In the genomic region with DNA sequence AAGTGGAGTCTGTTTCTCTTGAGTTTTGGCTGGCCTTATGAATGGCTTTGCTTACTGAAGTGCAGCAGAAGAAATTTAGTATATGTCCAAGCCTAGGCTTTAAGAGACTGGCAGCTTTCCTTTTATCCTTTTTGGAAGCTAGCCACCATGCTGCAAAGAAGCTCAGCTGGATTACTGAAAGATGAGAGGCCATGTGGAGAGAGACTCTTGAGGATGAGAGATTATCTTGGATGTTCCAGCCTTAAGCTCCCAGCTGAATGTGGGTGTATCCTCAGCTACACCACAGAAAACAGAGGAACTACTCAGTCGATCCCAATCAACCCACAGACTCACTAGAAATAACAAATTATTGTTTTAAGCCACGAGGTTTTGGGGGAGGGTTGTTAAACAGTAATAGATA, we compare ENCODE assay signal across 27 cellular contexts. TPM values are rescaled to one million over a fixed set of nuclear protein-coding genes. Genes with fewer than 3 reads are reported as not detected.
DNase-seq lines count a peak whose midpoint lies in the region; TF ChIP-seq lines count a peak whose summit lies in the region.
"Had no signal": no experiment of that assay in that cellular context is flagged by ENCODE, and none has a peak within 500 bp of the region (broad histone marks: within the 10 kb centered on the region; RNA-seq: fewer than 3 reads in every experiment).

No MANE protein-coding gene starts in this region.

- H3K36me3 Mint-ChIP-seq in nephron (ENCODE audit: low read depth) = peaks cover 67% of the 10 kb centered on the region

- H3K4me3 Mint-ChIP-seq in nephron = no peak overlapping the region
- H3K4me3 Mint-ChIP-seq: activated CD8-positive, alpha-beta T cell treated with anti-CD3 and anti-CD28 coated beads for 36 hours; CD8-positive, alpha-beta T cell; central memory CD8-positive, alpha-beta T cell; T-helper 2 cell treated with Interferon-gamma antibody and Interleukin-4, amounts not matched to agents 5 μg/mL and 100 μg/mL, for 36 hours; WTC11 had no signal

- H3K27me3 Mint-ChIP-seq in nephron (ENCODE audit: low read depth) = no peaks in the 10 kb centered on the region
- H3K27me3 Mint-ChIP-seq: activated CD8-positive, alpha-beta T cell treated with anti-CD3 and anti-CD28 coated beads for 36 hours; central memory CD8-positive, alpha-beta T cell had no signal

- intact Hi-C loops in tibial artery (cut with DNase I; ENCODE audit: low total_unique reads) = no loop called here

- no peak overlapping the region for H3K27ac ChIP-seq in fibroblast of lung (ENCODE audit: insufficient read depth, low read length)
- H3K27ac ChIP-seq in tibial artery = no peak overlapping the region
- H3K27ac ChIP-seq: esophagus squamous epithelium, RWPE1, sigmoid colon, tibial nerve had no signal

- H3K9ac ChIP-seq in fibroblast of lung (ENCODE audit: insufficient read depth, low read length) = no peak overlapping the region
- H3K9ac ChIP-seq: SK-N-SH had no signal

- H4K20me1 ChIP-seq in fibroblast of lung (ENCODE audit: control insufficient read depth, extremely low read depth, insufficient read depth, low read length) = no peaks in the 10 kb centered on the region

- no peaks in the 10 kb centered on the region for H3K9me3 ChIP-seq in fibroblast of lung (ENCODE audit: control insufficient read depth, insufficient read depth, low read depth, low read length)
- no peaks in the 10 kb centered on the region for H3K9me3 ChIP-seq in tibial artery
- H3K9me3 ChIP-seq: esophagus squamous epithelium, sigmoid colon, SK-N-SH, tibial nerve had no signal

- H3K4me2 ChIP-seq in fibroblast of lung (ENCODE audit: extremely low read depth, insufficient read depth, low read length) = no peak overlapping the region
- H3K4me2 ChIP-seq: SK-N-SH had no signal

- TF ChIP-seq CTCF in fibroblast of lung (conservative IDR thresholded peaks at IDR 0.05 in 1 of 2, IDR thresholded peaks at IDR 0.05 in 1 of 2; ENCODE audit: low read depth in 1 of 2, low read length in 2 of 2) = no peak
- no peak for TF ChIP-seq CTCF in nephron (IDR thresholded peaks at IDR 0.05; ENCODE audit: unreplicated experiment in 3 of 3)
- TF ChIP-seq CTCF in tibial artery (IDR thresholded peaks at IDR 0.05) = no peak

- peak; percentile 42 for DNase-seq in COLO829 (ENCODE audit: low spot score)
- DNase-seq in NCI-H524 treated with DMSO at 0.1 percent for 48 hours (lab: John Stamatoyannopoulos, UW) = peak; percentile 82
- peak; percentile 29 to 58 for DNase-seq in fibroblast of lung (ENCODE audit: low read depth in 2 of 2)
- no peak for DNase-seq in NCI-H345 (lab: John Stamatoyannopoulos, UW)
- DNase-seq in tibial artery = no peak
- no peak for DNase-seq in NCI-H1048 (lab: John Stamatoyannopoulos, UW)
- no peak for DNase-seq in stimulated activated CD4-positive, alpha-beta T cell treated with anti-CD3 and anti-CD28 coated beads, Interleukin-1b, Interleukin-23, amount 100 ng/mL, for 48 hours
- DNase-seq: activated CD8-positive, alpha-beta T cell treated with anti-CD3 and anti-CD28 coated beads for 36 hours; activated naive CD4-positive, alpha-beta T cell; activated T-cell treated with anti-CD3 and anti-CD28 coated beads, Interleukin-2, amount 50 U/mL, for 1 hour; CD8-positive, alpha-beta T cell; DMS79 treated with DMSO at 0.1 percent for 48 hours; effector memory CD4-positive, alpha-beta T cell; esophagus squamous epithelium; head of caudate nucleus; KBM-7; MV-4-11; NCI-H187; sigmoid colon; SK-N-SH; stimulated activated naive CD8-positive, alpha-beta T cell treated with anti-CD3 and anti-CD28 coated beads, Interleukin-15, Interleukin-2, amounts not matched to agents 100 U/mL and 50 U/mL, for 24 hours had no signal

- no peaks in the 10 kb centered on the region for H3K9me3 Mint-ChIP-seq in nephron
- H3K9me3 Mint-ChIP-seq: activated CD8-positive, alpha-beta T cell treated with anti-CD3 and anti-CD28 coated beads for 36 hours; CD8-positive, alpha-beta T cell; central memory CD8-positive, alpha-beta T cell; T-helper 2 cell treated with Interferon-gamma antibody and Interleukin-4, amounts not matched to agents 5 μg/mL and 100 μg/mL, for 36 hours; WTC11 had no signal

- peak overlapping the region; percentile 13 to 80 (median 80) for H3K27ac Mint-ChIP-seq in nephron
- H3K27ac Mint-ChIP-seq: CD8-positive, alpha-beta T cell; T-helper 2 cell treated with Interferon-gamma antibody and Interleukin-4, amounts not matched to agents 5 μg/mL and 100 μg/mL, for 36 hours; WTC11 had no signal

- H3K27me3 ChIP-seq in fibroblast of lung (ENCODE audit: control insufficient read depth, insufficient read depth, low read length) = no peaks in the 10 kb centered on the region
- no peaks in the 10 kb centered on the region for H3K27me3 ChIP-seq in tibial artery
- H3K27me3 ChIP-seq: esophagus squamous epithelium, sigmoid colon, tibial nerve had no signal

- H3K4me1 ChIP-seq in fibroblast of lung (ENCODE audit: control insufficient read depth, extremely low read depth, insufficient read depth, low read length) = peaks cover 10% of the 10 kb centered on the region
- H3K4me1 ChIP-seq in tibial artery = peaks cover 0 to 7% (median 3%) of the 10 kb centered on the region in 4 donors
- H3K4me1 ChIP-seq: sigmoid colon had no signal

- H3K36me3 ChIP-seq in fibroblast of lung (ENCODE audit: control insufficient read depth, insufficient read depth, low read length) = peaks cover 2% of the 10 kb centered on the region
- peaks cover 40 to 63% (median 58%) of the 10 kb centered on the region in 3 donors for H3K36me3 ChIP-seq in tibial artery

- no peak overlapping the region for H3K4me3 ChIP-seq in fibroblast of lung (replicated peaks in 1 of 4; ENCODE audit: control extremely low read depth in 1 of 4, insufficient read depth in 1 of 4, low read depth in 3 of 4, low read length in 4 of 4)
- H3K4me3 ChIP-seq in tibial artery = no peak overlapping the region
- H3K4me3 ChIP-seq: esophagus squamous epithelium, sigmoid colon, tibial nerve had no signal

- peaks cover 75% of the 10 kb centered on the region for H3K4me1 Mint-ChIP-seq in nephron

- no peaks in the 10 kb centered on the region for H3K79me2 ChIP-seq in fibroblast of lung (ENCODE audit: control insufficient read depth, insufficient read depth, low read length)

- H2AFZ ChIP-seq in fibroblast of lung (ENCODE audit: low read length) = no peak overlapping the region

RNA-seq across cellular contexts. Expression of a gene that starts 12.5 kb away (rescaled TPM):
- total RNA-seq in fibroblast of lung = 20.1 and 21.6 TPM in 2 replicates
- polyA plus RNA-seq in fibroblast of lung = 16.0 and 30.3 TPM in 2 replicates
- polyA plus RNA-seq in fibroblast of lung (2012) = 12.2 and 23.6 TPM in 2 replicates
- 1.4 and 2.6 TPM in 2 replicates for polyA minus RNA-seq in fibroblast of lung (ENCODE audit: low replicate concordance)

Comparison
In these comparisons a context has a peak if more than half of its experiments do, and no peak if none do; other contexts are left out.
1. DNase-seq: peak in COLO829 (single experiment), NCI-H524 treated with DMSO at 0.1 percent for 48 hours (single experiment) and fibroblast of lung (2 of 2); none in NCI-H345 (single experiment), tibial artery (0 of 2), NCI-H1048 (single experiment) and stimulated activated CD4-positive, alpha-beta T cell treated with anti-CD3 and anti-CD28 coated beads, Interleukin-1b, Interleukin-23, amount 100 ng/mL, for 48 hours (single experiment).